Comparison of ENCODE assay signal across 16 cellular contexts in the genomic region with DNA sequence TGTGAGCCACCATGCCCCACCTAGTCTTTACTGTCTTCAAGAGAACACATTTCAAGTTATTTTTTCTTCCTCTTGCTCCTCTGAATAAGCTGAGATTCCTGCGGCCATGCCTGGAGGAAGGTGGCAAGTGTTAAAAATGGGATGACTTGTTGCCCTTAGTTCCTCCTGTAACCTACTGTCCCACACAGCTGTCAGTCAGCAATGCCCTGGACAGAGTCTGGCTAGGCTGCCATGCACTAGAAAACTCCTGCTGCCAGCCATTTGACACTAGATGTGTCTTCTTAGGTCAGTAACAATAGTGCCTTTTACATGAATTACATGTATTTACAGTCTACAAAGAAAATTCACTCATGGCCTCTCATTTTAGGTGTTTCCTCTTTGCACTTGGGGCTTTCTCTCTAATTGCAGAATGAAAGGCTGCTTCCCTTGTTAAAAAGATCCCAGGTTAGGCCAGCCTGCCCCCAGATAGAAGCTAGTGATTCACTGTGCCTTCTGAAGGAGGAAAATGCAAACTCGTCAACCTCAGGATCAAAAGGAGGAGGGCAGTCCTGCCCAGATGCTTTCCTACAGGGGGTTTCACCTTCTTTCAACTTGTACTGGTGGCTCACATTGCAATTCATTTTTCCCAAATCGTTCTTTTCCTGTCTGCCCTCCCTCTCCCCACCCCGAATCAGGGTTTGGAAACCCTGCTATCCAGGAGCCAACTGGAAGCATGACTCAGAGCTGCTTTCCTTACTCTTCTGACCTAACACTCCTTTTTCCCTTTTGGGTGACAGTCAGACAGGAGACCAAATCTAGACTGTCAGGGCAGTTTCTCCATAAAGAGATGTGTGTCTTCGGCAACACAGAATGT.
DNase-seq lines count a peak whose midpoint lies in the region; ATAC-seq and TF ChIP-seq lines count a peak whose summit lies in the region.
"Had no signal": no experiment of that assay in that cellular context is flagged by ENCODE, and none has a peak within 500 bp of the region (broad histone marks: within the 10 kb centered on the region; RNA-seq: fewer than 3 reads in every experiment).

No MANE protein-coding gene starts in this region.

- peaks cover 8% of the 10 kb centered on the region for H3K27me3 Mint-ChIP-seq in activated B cell treated with CpG ODN at 0.5 μM for 24 hours

- no peak overlapping the region for H3K9ac ChIP-seq in iPS-15b (ENCODE audit: low read depth, low read length)

- H3K27ac Mint-ChIP-seq in activated B cell treated with CpG ODN at 0.5 μM for 24 hours = peak overlapping the region; percentile 31
- H3K27ac Mint-ChIP-seq: CD14-positive monocyte had no signal

- H3K4me1 ChIP-seq in iPS-15b (ENCODE audit: control insufficient read depth, insufficient read depth, low read length) (peaks cover 2% of the 10 kb centered on the region), Peyer's patch (peaks cover 0 to 5% (median 0%) of the 10 kb centered on the region in 4 donors)

- no peak overlapping the region for H3K27ac ChIP-seq in Peyer's patch
- H3K27ac ChIP-seq: cardiac muscle cell had no signal

- no peaks in the 10 kb centered on the region for H3K36me3 Mint-ChIP-seq in activated B cell treated with CpG ODN at 0.5 μM for 24 hours (ENCODE audit: low read depth)
- H3K36me3 Mint-ChIP-seq: CD14-positive monocyte had no signal

- POLR2A ChIA-PET in activated B cell treated with CpG ODN at 0.5 μM for 24 hours (lab: Charles Lee) = interaction anchor here (1.6 kb wide), 1 partner anchor 45 kb away, joined by 4 read pairs; no protein-coding TSS in a partner anchor

- H3K36me3 ChIP-seq in iPS-15b (ENCODE audit: control insufficient read depth, insufficient read depth, low read length) = no peaks in the 10 kb centered on the region
- H3K36me3 ChIP-seq in Peyer's patch = no peaks in the 10 kb centered on the region
- H3K36me3 ChIP-seq: cardiac muscle cell had no signal

- peaks cover 22% of the 10 kb centered on the region for H3K4me1 Mint-ChIP-seq in activated B cell treated with CpG ODN at 0.5 μM for 24 hours

- H3K9me3 Mint-ChIP-seq in activated B cell treated with CpG ODN at 0.5 μM for 24 hours = no peaks in the 10 kb centered on the region

- H3K9me3 ChIP-seq in iPS-15b (ENCODE audit: control insufficient read depth, insufficient read depth, low read length) (no peaks in the 10 kb centered on the region), Peyer's patch (no peaks in the 10 kb centered on the region)

- H3K27me3 ChIP-seq in iPS-15b (ENCODE audit: control insufficient read depth, insufficient read depth, low read length) (peaks cover 52% of the 10 kb centered on the region), Peyer's patch (peaks cover 0 to 6% of the 10 kb centered on the region in 2 donors)

- peak overlapping the region; percentile 10 for H3K4me3 ChIP-seq in iPS-15b (ENCODE audit: low read depth, low read length)
- H3K4me3 ChIP-seq in Peyer's patch = no peak overlapping the region
- H3K4me3 ChIP-seq: cardiac muscle cell had no signal

- H3K4me3 Mint-ChIP-seq in activated B cell treated with CpG ODN at 0.5 μM for 24 hours = no peak overlapping the region
- H3K4me3 Mint-ChIP-seq: CD14-positive monocyte had no signal

- DNase-seq in AG08395 (ENCODE audit: low spot score) (peak; percentile 60), HCEC 1CT (peak; percentile 30), activated B cell treated with CpG ODN at 0.5 μM for 24 hours (no peak), Peyer's patch (no peak), NCI-H1694 treated with DMSO at 0.1 percent for 48 hours (lab: John Stamatoyannopoulos, UW) (no peak), HPDE6-E6E7 (ENCODE audit: extremely low spot score) (no peak)
- DNase-seq: IMR-90; naive thymus-derived CD4-positive, alpha-beta T cell; NCI-H1694; right cardiac atrium; T-helper 1 cell had no signal

- intact Hi-C loops in activated B cell treated with CpG ODN at 0.5 μM for 24 hours (cut with micrococcal nuclease) = no loop called here

- CTCF ChIA-PET in activated B cell treated with CpG ODN at 0.5 μM for 24 hours (lab: Charles Lee) = no interaction called here

- TF ChIP-seq CTCF in activated B cell treated with CpG ODN at 0.5 μM for 24 hours (IDR thresholded peaks at IDR 0.05) = no peak
- no peak for TF ChIP-seq CTCF in Peyer's patch (IDR thresholded peaks at IDR 0.05)

- no peak for TF ChIP-seq POLR2A in Peyer's patch (IDR thresholded peaks at IDR 0.05)

- no peak for ATAC-seq in activated B cell treated with CpG ODN at 0.5 μM for 24 hours (ENCODE audit: low read depth)
- ATAC-seq in activated CD4-positive, CD25-positive, alpha-beta regulatory T cell treated with anti-CD3 and anti-CD28 coated beads, Interleukin-2, amount 50 U/mL, for 24 hours = no peak
- ATAC-seq: esophagus mucosa; naive thymus-derived CD4-positive, alpha-beta T cell had no signal

Comparison
In these comparisons a context has a peak if more than half of its experiments do, and no peak if none do; other contexts are left out.
1. DNase-seq: peak in AG08395 (single experiment) and HCEC 1CT (single experiment); none in activated B cell treated with CpG ODN at 0.5 μM for 24 hours (single experiment), Peyer's patch (0 of 3), NCI-H1694 treated with DMSO at 0.1 percent for 48 hours (single experiment) and HPDE6-E6E7 (single experiment).